ENCODE assay signal across 8 cellular contexts in genomic region chr10:96089670-96090462, GRCh38. TPM values are rescaled to one million over a fixed set of nuclear protein-coding genes. Genes with fewer than 3 reads are reported as not detected.
DNase-seq lines count a peak whose midpoint lies in the region; ATAC-seq and TF ChIP-seq lines count a peak whose summit lies in the region.

No MANE protein-coding gene starts in this region.

- intact Hi-C loops in left colon (cut with DNase I, micrococcal nuclease), result no loop called here

- TF ChIP-seq CTCF in AG10803 (conservative IDR thresholded peaks at IDR 0.05; ENCODE audit: low read length), result no peak
- TF ChIP-seq CTCF in cardiac fibroblast (IDR thresholded peaks at IDR 0.05; ENCODE audit: low read depth, low read length), result no peak

- peak; percentile 98 for DNase-seq in AG10803 (ENCODE audit: low read depth)
- DNase-seq in NCI-H345 treated with DMSO at 0.1 percent for 48 hours (lab: John Stamatoyannopoulos, UW; ENCODE audit: unreplicated experiment), result peak; percentile 72
- peak; percentile 76 to 88 (median 86) for DNase-seq in activated CD4-positive, CD25-positive, alpha-beta regulatory T cell (lab: John Stamatoyannopoulos, UW)
- DNase-seq in cardiac fibroblast (ENCODE audit: low read depth in 2 of 2), result peak; percentile 97 to 98
- DNase-seq in left colon, result peak; percentile 92 to 95
- DNase-seq in stimulated activated CD4-positive, alpha-beta T cell treated with anti-CD3 and anti-CD28 coated beads, TNF-alpha, amount 100 ng/mL, for 1 hour (ENCODE audit: low read depth in 3 of 3, low spot score in 1 of 3), result peak; percentile 79 to 87 (median 83)

- ATAC-seq in GM19023 (IDR thresholded peaks at IDR 0.05; ENCODE audit: unreplicated experiment), result peak; percentile 92
- ATAC-seq in HG03196 (IDR thresholded peaks at IDR 0.05; ENCODE audit: unreplicated experiment), result peak; percentile 88
- peak; percentile 93 for ATAC-seq in left colon

- peak overlapping the region; percentile 92 for H3K4me3 ChIP-seq in AG10803 (ENCODE audit: low read length)
- H3K4me3 ChIP-seq in cardiac fibroblast (replicated peaks in 1 of 2; ENCODE audit: low read depth in 2 of 2, low read length in 2 of 2), result peak overlapping the region; percentile 72 to 81

RNA-seq across cellular contexts. Expression of gene ZNF518A, which starts 40.2 kb away (rescaled TPM):
- total RNA-seq in left colon, result 10 to 100 TPM; 37.6 to 39.6 TPM

RNA-seq across cellular contexts. Expression of gene CCNJ, which starts 46.5 kb away (rescaled TPM):
- 1 to 10 TPM; 5.9 to 6.4 TPM for total RNA-seq in left colon

Comparison
In these comparisons a context has a peak if more than half of its experiments do, and no peak if none do; other contexts are left out.
1. Peak in every context shown above with its lines: DNase-seq, ATAC-seq and H3K4me3 ChIP-seq.